7 cellular contexts compared by ENCODE assay signal in genomic region chr22:50206599-50206998, GRCh38. TPM values are rescaled to one million over a fixed set of nuclear protein-coding genes. Genes with fewer than 3 reads are reported as not detected.
A peak's percentile ranks its signal among the peaks of the same experiment; 100 is the strongest.
DNase-seq lines count a peak whose midpoint lies in the region; ATAC-seq and TF ChIP-seq lines count a peak whose summit lies in the region.
"Had no signal": no experiment of that assay in that cellular context is flagged by ENCODE, and none has a peak within 500 bp of the region (broad histone marks: within the 10 kb centered on the region; RNA-seq: fewer than 3 reads in every experiment).

No MANE protein-coding gene starts in this region.

- H3K4me3 ChIP-seq in DOHH2 (ENCODE audit: low read length) (no peak overlapping the region), SU-DHL-6 (ENCODE audit: insufficient read depth, low read length, poor library complexity, severe bottlenecking) (no peak overlapping the region), right lobe of liver (peak overlapping the region in 2 of 3 donors; percentile 14 to 54)
- H3K4me3 ChIP-seq: ovary had no signal

- no peak for TF ChIP-seq POLR2A in right lobe of liver (IDR thresholded peaks at IDR 0.05)

- CTCF ChIA-PET in T-cell (lab: Charles Lee), result no interaction called here

- peak; percentile 63 for TF ChIP-seq CTCF in DOHH2 (IDR thresholded peaks at IDR 0.05; ENCODE audit: low read depth, low read length, poor library complexity, severe bottlenecking)
- TF ChIP-seq CTCF in SU-DHL-6 (IDR thresholded peaks at IDR 0.05; ENCODE audit: insufficient read depth, low read length, poor library complexity, severe bottlenecking), result peak; percentile 14
- TF ChIP-seq CTCF in right lobe of liver (IDR thresholded peaks at IDR 0.05), result peak; percentile 53 to 78 (median 68)

- H3K79me2 ChIP-seq in DOHH2 (ENCODE audit: control insufficient read depth, low read length) (peaks cover 87% of the 10 kb centered on the region), SU-DHL-6 (ENCODE audit: insufficient read depth, low read length) (peaks cover 36% of the 10 kb centered on the region)

- H3K4me3 Mint-ChIP-seq in T-cell, result no peak overlapping the region
- H3K4me3 Mint-ChIP-seq in activated T-cell treated with anti-CD3 and anti-CD28 coated beads, Interleukin-2, amount 50 U/mL, for 72 hours, result no peak overlapping the region

- H3K4me2 ChIP-seq in DOHH2 (ENCODE audit: low read length) (no peak overlapping the region), SU-DHL-6 (ENCODE audit: low read depth, low read length, poor library complexity, severe bottlenecking) (no peak overlapping the region)

- intact Hi-C loops in right lobe of liver (cut with DNase I), result loop anchor here in 1 of 2 donors (5.0 kb wide), 1 partner anchor 54 kb away; no protein-coding TSS in a partner anchor

- no peak overlapping the region for H2AFZ ChIP-seq in SU-DHL-6 (ENCODE audit: low read depth, low read length, severe bottlenecking)

- H3K9me3 Mint-ChIP-seq in T-cell, result no peaks in the 10 kb centered on the region
- no peaks in the 10 kb centered on the region for H3K9me3 Mint-ChIP-seq in activated T-cell treated with anti-CD3 and anti-CD28 coated beads, Interleukin-2, amount 50 U/mL, for 72 hours

- H3K36me3 Mint-ChIP-seq in T-cell, result peaks cover 21% of the 10 kb centered on the region
- H3K36me3 Mint-ChIP-seq in activated T-cell treated with anti-CD3 and anti-CD28 coated beads, Interleukin-2, amount 50 U/mL, for 72 hours (ENCODE audit: insufficient read depth in 2 of 2), result peaks cover 4 to 7% of the 10 kb centered on the region in 2 donors

- ATAC-seq in right lobe of liver (peak; percentile 58 to 73 (median 61)), T-cell (replicated peaks in 1 of 4) (no peak)
- ATAC-seq in activated T-cell treated with anti-CD3 and anti-CD28 coated beads, Interleukin-2, amount 50 U/mL, for 72 hours (replicated peaks in 1 of 2), result no peak

- H4K20me1 ChIP-seq in DOHH2 (ENCODE audit: control insufficient read depth, insufficient read depth, low read depth, low read length), result peaks cover 22% of the 10 kb centered on the region
- H4K20me1 ChIP-seq in SU-DHL-6 (ENCODE audit: low read depth, low read length), result no peaks in the 10 kb centered on the region; the same call in 1 of the 2 replicates

- peaks cover 31 to 38% (median 37%) of the 10 kb centered on the region in 3 donors for H3K4me1 Mint-ChIP-seq in T-cell
- peaks cover 32% of the 10 kb centered on the region for H3K4me1 Mint-ChIP-seq in activated T-cell treated with anti-CD3 and anti-CD28 coated beads, Interleukin-2, amount 50 U/mL, for 72 hours (ENCODE audit: low read depth)

- peak; percentile 89 to 97 (median 96) for DNase-seq in right lobe of liver
- DNase-seq in T-cell, result no peak
- DNase-seq in activated T-cell treated with anti-CD3 and anti-CD28 coated beads, Interleukin-2, amount 50 U/mL, for 72 hours, result no peak
- DNase-seq in effector CD4-positive, alpha-beta T cell, result no peak

- no CpG with 5 or more reads among the region's 10 CpGs for WGBS in right lobe of liver (ENCODE audit: insufficient coverage, low coverage, low lambda C conversion rate, missing lambda C conversion rate)

- no peaks in the 10 kb centered on the region for H3K27me3 Mint-ChIP-seq in T-cell
- H3K27me3 Mint-ChIP-seq in activated T-cell treated with anti-CD3 and anti-CD28 coated beads, Interleukin-2, amount 50 U/mL, for 72 hours (ENCODE audit: low read depth), result no peaks in the 10 kb centered on the region

- peaks cover 53% of the 10 kb centered on the region for H3K4me1 ChIP-seq in DOHH2 (ENCODE audit: control insufficient read depth, low read length)
- peaks cover 0 to 60% (median 19%) of the 10 kb centered on the region in 4 donors for H3K4me1 ChIP-seq in right lobe of liver

- H3K9me2 ChIP-seq in DOHH2 (replicated peaks; ENCODE audit: control insufficient read depth, low read length), result no peaks in the 10 kb centered on the region
- no peaks in the 10 kb centered on the region for H3K9me2 ChIP-seq in SU-DHL-6 (replicated peaks; ENCODE audit: insufficient read depth, low read length)

- H3K27me3 ChIP-seq in DOHH2 (ENCODE audit: control insufficient read depth, low read length) (no peaks in the 10 kb centered on the region), SU-DHL-6 (ENCODE audit: low read length) (no peaks in the 10 kb centered on the region), right lobe of liver (no peaks in the 10 kb centered on the region)
- H3K27me3 ChIP-seq: ovary had no signal

- POLR2A ChIA-PET in T-cell (lab: Charles Lee), result no interaction called here

- H3K36me3 ChIP-seq in DOHH2 (ENCODE audit: control insufficient read depth, low read length) (peaks cover 94% of the 10 kb centered on the region), SU-DHL-6 (ENCODE audit: low read length) (peaks cover 18% of the 10 kb centered on the region), right lobe of liver (peaks cover 5 to 38% (median 19%) of the 10 kb centered on the region in 4 donors)
- H3K36me3 ChIP-seq: ovary had no signal

- H3K9me3 ChIP-seq in DOHH2 (ENCODE audit: control insufficient read depth, insufficient read depth, low read length) (no peaks in the 10 kb centered on the region), SU-DHL-6 (ENCODE audit: insufficient read depth, low read length) (no peaks in the 10 kb centered on the region), right lobe of liver (no peaks in the 10 kb centered on the region)
- H3K9me3 ChIP-seq: ovary had no signal

- peak overlapping the region in 1 of 2 donors; percentile 6 for H3K27ac Mint-ChIP-seq in T-cell
- H3K27ac Mint-ChIP-seq in activated T-cell treated with anti-CD3 and anti-CD28 coated beads, Interleukin-2, amount 50 U/mL, for 72 hours, result no peak overlapping the region

- H3K9ac ChIP-seq in SU-DHL-6 (ENCODE audit: low read length), result no peak overlapping the region

- H3K27ac ChIP-seq in DOHH2 (ENCODE audit: low read depth, low read length), result peak overlapping the region; percentile 29; the same call in 1 of the 2 replicates
- no peak overlapping the region for H3K27ac ChIP-seq in SU-DHL-6 (ENCODE audit: low read depth, low read length)
- peak overlapping the region; percentile 92 to 98 (median 95) for H3K27ac ChIP-seq in right lobe of liver
- H3K27ac ChIP-seq: ovary had no signal

- H3F3A ChIP-seq in DOHH2 (ENCODE audit: control insufficient read depth, insufficient read depth) (peaks cover 8% of the 10 kb centered on the region), SU-DHL-6 (ENCODE audit: insufficient read depth) (0 out of 2 replicates have a peak, but pooled peaks cover 7% of the 10 kb centered on the region)

RNA-seq across cellular contexts. Expression of gene SELENOO, which starts 5.8 kb away (rescaled TPM):
- total RNA-seq in right lobe of liver (10 to 100 TPM; 51.1 to 67.8 (median 59.2) TPM), T-cell (10 to 100 TPM; 28.9 to 51.0 (median 46.1) TPM)
- total RNA-seq in activated T-cell treated with anti-CD3 and anti-CD28 coated beads, Interleukin-2, amount 50 U/mL, for 72 hours, result 10 to 100 TPM; 17.6 to 19.4 TPM

RNA-seq across cellular contexts. Expression of gene TRABD, which starts 20.9 kb away (rescaled TPM):
- total RNA-seq in right lobe of liver (10 to 100 TPM; 18.9 to 30.2 (median 22.8) TPM), T-cell (100 to 1,000 TPM; 116 to 213 (median 175) TPM)
- 100 to 1,000 TPM; 108 to 125 TPM for total RNA-seq in activated T-cell treated with anti-CD3 and anti-CD28 coated beads, Interleukin-2, amount 50 U/mL, for 72 hours

RNA-seq across cellular contexts. Expression of gene PANX2, which starts 36.1 kb away (rescaled TPM):
- total RNA-seq in right lobe of liver (10 to 100 TPM in 1 of 6 experiments, 1 to 10 TPM in 5; 3.9 to 12.3 (median 7.2) TPM), T-cell (under 1 TPM in 3 of 5 donors, not detected in 2; 0.16 to 0.32 (median 0.26) TPM)
- total RNA-seq in activated T-cell treated with anti-CD3 and anti-CD28 coated beads, Interleukin-2, amount 50 U/mL, for 72 hours, result 1 to 10 TPM; 3.8 to 8.0 TPM

RNA-seq across cellular contexts. Expression of gene TUBGCP6, which starts 38.2 kb away (rescaled TPM):
- 10 to 100 TPM; 10.4 to 22.6 (median 14.6) TPM for total RNA-seq in right lobe of liver
- 100 to 1,000 TPM; 129 to 144 (median 132) TPM for total RNA-seq in T-cell
- 10 to 100 TPM; 64.9 to 69.7 TPM for total RNA-seq in activated T-cell treated with anti-CD3 and anti-CD28 coated beads, Interleukin-2, amount 50 U/mL, for 72 hours

RNA-seq across cellular contexts. Expression of gene HDAC10, which starts 44.5 kb away (rescaled TPM):
- total RNA-seq in right lobe of liver (10 to 100 TPM; 19.6 to 30.5 (median 23.0) TPM), T-cell (100 to 1,000 TPM; 101 to 152 (median 128) TPM)
- total RNA-seq in activated T-cell treated with anti-CD3 and anti-CD28 coated beads, Interleukin-2, amount 50 U/mL, for 72 hours, result 10 to 100 TPM; 52.1 to 57.4 TPM

Comparison
In these comparisons a context has a peak if more than half of its experiments do, and no peak if none do; other contexts are left out.
1. H3K4me3 ChIP-seq: peak in right lobe of liver (2 of 3); none in DOHH2 (single experiment) and SU-DHL-6 (single experiment).
2. CTCF ChIP-seq: peak in every context shown above with its lines; median percentile 68 in right lobe of liver; 63 in DOHH2; 14 in SU-DHL-6.
3. ATAC-seq: peak in right lobe of liver (4 of 4); none in T-cell (0 of 4) and activated T-cell treated with anti-CD3 and anti-CD28 coated beads, Interleukin-2, amount 50 U/mL, for 72 hours (0 of 2).
4. DNase-seq: peak in right lobe of liver (3 of 3); none in T-cell (0 of 34), activated T-cell treated with anti-CD3 and anti-CD28 coated beads, Interleukin-2, amount 50 U/mL, for 72 hours (0 of 2) and effector CD4-positive, alpha-beta T cell (single experiment).